ENCODE assay signal across 1 cellular context in the genomic region with DNA sequence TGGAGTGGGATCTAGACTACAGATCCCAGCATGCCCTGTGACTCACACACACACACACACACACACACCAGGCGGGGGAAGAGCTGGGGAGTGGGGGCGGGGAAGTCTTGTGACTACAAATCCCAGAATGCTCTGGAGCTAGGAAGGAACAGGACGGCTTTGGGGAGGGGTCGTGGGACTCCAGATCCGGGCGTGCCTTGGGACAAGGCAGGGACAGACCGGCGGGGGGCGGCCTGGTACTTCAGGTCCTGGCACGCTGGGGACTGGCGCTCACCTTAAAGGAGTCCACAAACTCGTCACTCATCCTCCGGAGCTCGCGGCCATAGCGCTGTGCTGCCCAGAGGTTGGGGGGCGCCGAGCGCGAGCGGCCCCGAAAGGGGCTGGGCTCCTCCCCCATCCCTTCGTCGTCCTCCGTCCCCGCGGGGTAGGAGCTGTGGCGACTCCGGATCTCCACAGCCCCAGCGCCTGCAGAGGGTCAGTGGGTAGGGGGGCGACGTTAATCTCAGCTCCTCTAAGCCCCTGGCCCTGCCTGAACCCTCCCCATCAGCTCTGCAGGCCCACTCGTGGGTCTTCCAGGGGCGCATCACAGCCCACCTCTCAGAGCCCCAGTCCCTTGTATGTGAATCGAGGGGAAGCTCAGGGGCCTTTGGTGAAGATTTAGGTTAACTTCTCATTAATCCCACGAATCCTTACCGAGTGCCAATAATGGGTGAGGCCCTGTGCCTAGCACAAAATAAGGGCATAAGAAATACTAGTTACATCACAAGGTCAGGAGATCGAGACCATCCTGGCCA.
TF ChIP-seq lines count a peak whose summit lies in the region.

No MANE protein-coding gene starts in this region.

TF ChIP-seq in K562, 482 proteins besides CTCF, POLR2A, EP300 and RAD21 (continued from another document and continues in another):
- TF ChIP-seq, protein P1, sequence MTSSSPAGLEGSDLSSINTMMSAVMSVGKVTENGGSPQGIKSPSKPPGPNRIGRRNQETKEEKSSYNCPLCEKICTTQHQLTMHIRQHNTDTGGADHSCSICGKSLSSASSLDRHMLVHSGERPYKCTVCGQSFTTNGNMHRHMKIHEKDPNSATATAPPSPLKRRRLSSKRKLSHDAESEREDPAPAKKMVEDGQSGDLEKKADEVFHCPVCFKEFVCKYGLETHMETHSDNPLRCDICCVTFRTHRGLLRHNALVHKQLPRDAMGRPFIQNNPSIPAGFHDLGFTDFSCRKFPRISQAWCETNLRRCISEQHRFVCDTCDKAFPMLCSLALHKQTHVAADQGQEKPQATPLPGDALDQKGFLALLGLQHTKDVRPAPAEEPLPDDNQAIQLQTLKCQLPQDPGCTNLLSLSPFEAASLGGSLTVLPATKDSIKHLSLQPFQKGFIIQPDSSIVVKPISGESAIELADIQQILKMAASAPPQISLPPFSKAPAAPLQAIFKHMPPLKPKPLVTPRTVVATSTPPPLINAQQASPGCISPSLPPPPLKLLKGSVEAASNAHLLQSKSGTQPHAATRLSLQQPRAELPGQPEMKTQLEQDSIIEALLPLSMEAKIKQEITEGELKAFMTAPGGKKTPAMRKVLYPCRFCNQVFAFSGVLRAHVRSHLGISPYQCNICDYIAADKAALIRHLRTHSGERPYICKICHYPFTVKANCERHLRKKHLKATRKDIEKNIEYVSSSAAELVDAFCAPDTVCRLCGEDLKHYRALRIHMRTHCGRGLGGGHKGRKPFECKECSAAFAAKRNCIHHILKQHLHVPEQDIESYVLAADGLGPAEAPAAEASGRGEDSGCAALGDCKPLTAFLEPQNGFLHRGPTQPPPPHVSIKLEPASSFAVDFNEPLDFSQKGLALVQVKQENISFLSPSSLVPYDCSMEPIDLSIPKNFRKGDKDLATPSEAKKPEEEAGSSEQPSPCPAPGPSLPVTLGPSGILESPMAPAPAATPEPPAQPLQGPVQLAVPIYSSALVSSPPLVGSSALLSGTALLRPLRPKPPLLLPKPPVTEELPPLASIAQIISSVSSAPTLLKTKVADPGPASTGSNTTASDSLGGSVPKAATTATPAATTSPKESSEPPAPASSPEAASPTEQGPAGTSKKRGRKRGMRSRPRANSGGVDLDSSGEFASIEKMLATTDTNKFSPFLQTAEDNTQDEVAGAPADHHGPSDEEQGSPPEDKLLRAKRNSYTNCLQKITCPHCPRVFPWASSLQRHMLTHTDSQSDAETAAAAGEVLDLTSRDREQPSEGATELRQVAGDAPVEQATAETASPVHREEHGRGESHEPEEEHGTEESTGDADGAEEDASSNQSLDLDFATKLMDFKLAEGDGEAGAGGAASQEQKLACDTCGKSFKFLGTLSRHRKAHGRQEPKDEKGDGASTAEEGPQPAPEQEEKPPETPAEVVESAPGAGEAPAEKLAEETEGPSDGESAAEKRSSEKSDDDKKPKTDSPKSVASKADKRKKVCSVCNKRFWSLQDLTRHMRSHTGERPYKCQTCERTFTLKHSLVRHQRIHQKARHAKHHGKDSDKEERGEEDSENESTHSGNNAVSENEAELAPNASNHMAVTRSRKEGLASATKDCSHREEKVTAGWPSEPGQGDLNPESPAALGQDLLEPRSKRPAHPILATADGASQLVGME (CRISPR knock-in tag; IDR thresholded peaks at IDR 0.05), result 0 out of 2 replicates have a peak, but pooled peaks have one; percentile 46
- no peak for TF ChIP-seq PCBP2 (IDR thresholded peaks at IDR 0.05; ENCODE audit: low read depth, low read length, poor library complexity, severe bottlenecking)
- TF ChIP-seq, protein P2, sequence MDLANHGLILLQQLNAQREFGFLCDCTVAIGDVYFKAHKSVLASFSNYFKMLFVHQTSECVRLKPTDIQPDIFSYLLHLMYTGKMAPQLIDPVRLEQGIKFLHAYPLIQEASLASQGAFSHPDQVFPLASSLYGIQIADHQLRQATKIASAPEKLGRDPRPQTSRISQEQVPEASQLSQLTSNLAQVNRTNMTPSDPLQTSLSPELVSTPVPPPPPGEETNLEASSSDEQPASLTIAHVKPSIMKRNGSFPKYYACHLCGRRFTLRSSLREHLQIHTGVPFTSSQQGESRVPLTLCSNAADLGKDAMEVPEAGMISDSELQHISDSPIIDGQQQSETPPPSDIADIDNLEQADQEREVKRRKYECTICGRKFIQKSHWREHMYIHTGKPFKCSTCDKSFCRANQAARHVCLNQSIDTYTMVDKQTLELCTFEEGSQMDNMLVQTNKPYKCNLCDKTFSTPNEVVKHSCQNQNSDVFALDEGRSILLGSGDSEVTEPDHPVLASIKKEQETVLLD (IDR thresholded peaks at IDR 0.05), result no peak
- TF ChIP-seq BRD4 (IDR thresholded peaks at IDR 0.05), result no peak
- peak; percentile 42 for TF ChIP-seq MYC (IDR thresholded peaks at IDR 0.05; ENCODE audit: low read depth, low read length)
- peak; percentile 60; the same call in 1 of the 2 replicates for TF ChIP-seq MYC (CRISPR knock-in tag; IDR thresholded peaks at IDR 0.05; ENCODE audit: borderline replicate concordance, low read depth)
- no peak for TF ChIP-seq ZNF274 (IDR thresholded peaks at IDR 0.05; ENCODE audit: borderline replicate concordance, low read depth, low read length)
- TF ChIP-seq, protein P3, sequence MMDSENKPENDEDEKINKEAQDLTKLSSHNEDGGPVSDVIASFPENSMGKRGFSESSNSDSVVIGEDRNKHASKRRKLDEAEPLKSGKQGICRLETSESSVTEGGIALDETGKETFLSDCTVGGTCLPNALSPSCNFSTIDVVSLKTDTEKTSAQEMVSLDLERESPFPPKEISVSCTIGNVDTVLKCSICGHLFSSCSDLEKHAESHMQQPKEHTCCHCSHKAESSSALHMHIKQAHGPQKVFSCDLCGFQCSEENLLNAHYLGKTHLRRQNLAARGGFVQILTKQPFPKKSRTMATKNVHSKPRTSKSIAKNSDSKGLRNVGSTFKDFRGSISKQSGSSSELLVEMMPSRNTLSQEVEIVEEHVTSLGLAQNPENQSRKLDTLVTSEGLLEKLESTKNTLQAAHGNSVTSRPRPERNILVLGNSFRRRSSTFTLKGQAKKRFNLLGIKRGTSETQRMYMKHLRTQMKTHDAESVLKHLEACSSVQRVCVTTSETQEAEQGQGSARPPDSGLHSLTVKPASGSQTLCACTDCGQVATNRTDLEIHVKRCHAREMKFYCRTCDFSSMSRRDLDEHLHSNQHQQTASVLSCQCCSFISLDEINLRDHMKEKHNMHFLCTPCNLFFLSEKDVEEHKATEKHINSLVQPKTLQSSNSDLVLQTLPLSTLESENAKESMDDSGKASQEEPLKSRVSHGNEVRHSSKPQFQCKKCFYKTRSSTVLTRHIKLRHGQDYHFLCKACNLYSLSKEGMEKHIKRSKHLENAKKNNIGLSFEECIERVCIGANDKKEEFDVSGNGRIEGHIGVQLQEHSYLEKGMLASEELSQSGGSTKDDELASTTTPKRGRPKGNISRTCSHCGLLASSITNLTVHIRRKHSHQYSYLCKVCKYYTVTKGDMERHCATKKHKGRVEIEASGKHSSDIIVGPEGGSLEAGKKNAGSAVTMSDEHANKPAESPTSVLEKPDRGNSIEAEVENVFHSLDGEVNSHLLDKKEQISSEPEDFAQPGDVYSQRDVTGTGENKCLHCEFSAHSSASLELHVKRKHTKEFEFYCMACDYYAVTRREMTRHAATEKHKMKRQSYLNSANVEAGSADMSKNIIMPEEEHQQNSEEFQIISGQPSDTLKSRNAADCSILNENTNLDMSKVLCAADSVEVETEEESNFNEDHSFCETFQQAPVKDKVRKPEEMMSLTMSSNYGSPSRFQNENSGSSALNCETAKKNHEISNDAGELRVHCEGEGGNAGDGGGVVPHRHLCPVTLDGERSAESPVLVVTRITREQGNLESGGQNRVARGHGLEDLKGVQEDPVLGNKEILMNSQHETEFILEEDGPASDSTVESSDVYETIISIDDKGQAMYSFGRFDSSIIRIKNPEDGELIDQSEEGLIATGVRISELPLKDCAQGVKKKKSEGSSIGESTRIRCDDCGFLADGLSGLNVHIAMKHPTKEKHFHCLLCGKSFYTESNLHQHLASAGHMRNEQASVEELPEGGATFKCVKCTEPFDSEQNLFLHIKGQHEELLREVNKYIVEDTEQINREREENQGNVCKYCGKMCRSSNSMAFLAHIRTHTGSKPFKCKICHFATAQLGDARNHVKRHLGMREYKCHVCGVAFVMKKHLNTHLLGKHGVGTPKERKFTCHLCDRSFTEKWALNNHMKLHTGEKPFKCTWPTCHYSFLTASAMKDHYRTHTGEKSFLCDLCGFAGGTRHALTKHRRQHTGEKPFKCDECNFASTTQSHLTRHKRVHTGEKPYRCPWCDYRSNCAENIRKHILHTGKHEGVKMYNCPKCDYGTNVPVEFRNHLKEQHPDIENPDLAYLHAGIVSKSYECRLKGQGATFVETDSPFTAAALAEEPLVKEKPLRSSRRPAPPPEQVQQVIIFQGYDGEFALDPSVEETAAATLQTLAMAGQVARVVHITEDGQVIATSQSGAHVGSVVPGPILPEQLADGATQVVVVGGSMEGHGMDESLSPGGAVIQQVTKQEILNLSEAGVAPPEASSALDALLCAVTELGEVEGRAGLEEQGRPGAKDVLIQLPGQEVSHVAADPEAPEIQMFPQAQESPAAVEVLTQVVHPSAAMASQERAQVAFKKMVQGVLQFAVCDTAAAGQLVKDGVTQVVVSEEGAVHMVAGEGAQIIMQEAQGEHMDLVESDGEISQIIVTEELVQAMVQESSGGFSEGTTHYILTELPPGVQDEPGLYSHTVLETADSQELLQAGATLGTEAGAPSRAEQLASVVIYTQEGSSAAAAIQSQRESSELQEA (IDR thresholded peaks at IDR 0.05; ENCODE audit: low read depth), result no peak
- TF ChIP-seq YY1 (IDR thresholded peaks at IDR 0.05; ENCODE audit: borderline replicate concordance in 1 of 3, control insufficient read depth in 1 of 3, extremely low read depth in 1 of 3, insufficient read depth in 3 of 3, insufficient read length in 1 of 3, insufficient replicate concordance in 2 of 3, low read depth in 1 of 3, low read length in 2 of 3), result peak in 2 of 3 experiments; percentile 48 to 62
- no peak for TF ChIP-seq ATF1 (CRISPR knock-in tag; IDR thresholded peaks at IDR 0.05)
- TF ChIP-seq ATF1 (tag; IDR thresholded peaks at IDR 0.05), result peak; percentile 59
- TF ChIP-seq WHSC1 (IDR thresholded peaks at IDR 0.05; ENCODE audit: low read length), result no peak
- TF ChIP-seq ZNF184 (CRISPR knock-in tag; IDR thresholded peaks at IDR 0.05), result no peak
- no peak for TF ChIP-seq U2AF1 (optimal IDR thresholded peaks at IDR 0.05; ENCODE audit: low read depth, low read length)
- TF ChIP-seq, protein P4, sequence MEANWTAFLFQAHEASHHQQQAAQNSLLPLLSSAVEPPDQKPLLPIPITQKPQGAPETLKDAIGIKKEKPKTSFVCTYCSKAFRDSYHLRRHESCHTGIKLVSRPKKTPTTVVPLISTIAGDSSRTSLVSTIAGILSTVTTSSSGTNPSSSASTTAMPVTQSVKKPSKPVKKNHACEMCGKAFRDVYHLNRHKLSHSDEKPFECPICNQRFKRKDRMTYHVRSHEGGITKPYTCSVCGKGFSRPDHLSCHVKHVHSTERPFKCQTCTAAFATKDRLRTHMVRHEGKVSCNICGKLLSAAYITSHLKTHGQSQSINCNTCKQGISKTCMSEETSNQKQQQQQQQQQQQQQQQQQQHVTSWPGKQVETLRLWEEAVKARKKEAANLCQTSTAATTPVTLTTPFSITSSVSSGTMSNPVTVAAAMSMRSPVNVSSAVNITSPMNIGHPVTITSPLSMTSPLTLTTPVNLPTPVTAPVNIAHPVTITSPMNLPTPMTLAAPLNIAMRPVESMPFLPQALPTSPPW (CRISPR knock-in tag; IDR thresholded peaks at IDR 0.05), result peak; percentile 88
- no peak for TF ChIP-seq ILF3 (IDR thresholded peaks at IDR 0.05; ENCODE audit: borderline replicate concordance)
- TF ChIP-seq TCF3 (CRISPR knock-in tag; IDR thresholded peaks at IDR 0.05), result no peak
- TF ChIP-seq, protein P5, sequence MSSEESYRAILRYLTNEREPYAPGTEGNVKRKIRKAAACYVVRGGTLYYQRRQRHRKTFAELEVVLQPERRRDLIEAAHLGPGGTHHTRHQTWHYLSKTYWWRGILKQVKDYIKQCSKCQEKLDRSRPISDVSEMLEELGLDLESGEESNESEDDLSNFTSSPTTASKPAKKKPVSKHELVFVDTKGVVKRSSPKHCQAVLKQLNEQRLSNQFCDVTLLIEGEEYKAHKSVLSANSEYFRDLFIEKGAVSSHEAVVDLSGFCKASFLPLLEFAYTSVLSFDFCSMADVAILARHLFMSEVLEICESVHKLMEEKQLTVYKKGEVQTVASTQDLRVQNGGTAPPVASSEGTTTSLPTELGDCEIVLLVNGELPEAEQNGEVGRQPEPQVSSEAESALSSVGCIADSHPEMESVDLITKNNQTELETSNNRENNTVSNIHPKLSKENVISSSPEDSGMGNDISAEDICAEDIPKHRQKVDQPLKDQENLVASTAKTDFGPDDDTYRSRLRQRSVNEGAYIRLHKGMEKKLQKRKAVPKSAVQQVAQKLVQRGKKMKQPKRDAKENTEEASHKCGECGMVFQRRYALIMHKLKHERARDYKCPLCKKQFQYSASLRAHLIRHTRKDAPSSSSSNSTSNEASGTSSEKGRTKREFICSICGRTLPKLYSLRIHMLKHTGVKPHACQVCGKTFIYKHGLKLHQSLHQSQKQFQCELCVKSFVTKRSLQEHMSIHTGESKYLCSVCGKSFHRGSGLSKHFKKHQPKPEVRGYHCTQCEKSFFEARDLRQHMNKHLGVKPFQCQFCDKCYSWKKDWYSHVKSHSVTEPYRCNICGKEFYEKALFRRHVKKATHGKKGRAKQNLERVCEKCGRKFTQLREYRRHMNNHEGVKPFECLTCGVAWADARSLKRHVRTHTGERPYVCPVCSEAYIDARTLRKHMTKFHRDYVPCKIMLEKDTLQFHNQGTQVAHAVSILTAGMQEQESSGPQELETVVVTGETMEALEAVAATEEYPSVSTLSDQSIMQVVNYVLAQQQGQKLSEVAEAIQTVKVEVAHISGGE (CRISPR knock-in tag; IDR thresholded peaks at IDR 0.05), result peak in 1 of 3 experiments; percentile 79; a peak in 1 of 6 replicates
- no peak for TF ChIP-seq EZH2 (IDR thresholded peaks at IDR 0.05; ENCODE audit: borderline replicate concordance, low read depth, low read length)
- no peak for TF ChIP-seq SPI1 (IDR thresholded peaks at IDR 0.05; ENCODE audit: borderline replicate concordance, low read depth, low read length)
- TF ChIP-seq ZNF764 (CRISPR knock-in tag; IDR thresholded peaks at IDR 0.05; ENCODE audit: low read depth), result no peak
- TF ChIP-seq ZFP1 (CRISPR knock-in tag; IDR thresholded peaks at IDR 0.05), result 0 out of 2 replicates have a peak, but pooled peaks have one; percentile 33
- TF ChIP-seq ZNF347 (CRISPR knock-in tag; IDR thresholded peaks at IDR 0.05; ENCODE audit: low read depth), result no peak
- TF ChIP-seq, protein P6, sequence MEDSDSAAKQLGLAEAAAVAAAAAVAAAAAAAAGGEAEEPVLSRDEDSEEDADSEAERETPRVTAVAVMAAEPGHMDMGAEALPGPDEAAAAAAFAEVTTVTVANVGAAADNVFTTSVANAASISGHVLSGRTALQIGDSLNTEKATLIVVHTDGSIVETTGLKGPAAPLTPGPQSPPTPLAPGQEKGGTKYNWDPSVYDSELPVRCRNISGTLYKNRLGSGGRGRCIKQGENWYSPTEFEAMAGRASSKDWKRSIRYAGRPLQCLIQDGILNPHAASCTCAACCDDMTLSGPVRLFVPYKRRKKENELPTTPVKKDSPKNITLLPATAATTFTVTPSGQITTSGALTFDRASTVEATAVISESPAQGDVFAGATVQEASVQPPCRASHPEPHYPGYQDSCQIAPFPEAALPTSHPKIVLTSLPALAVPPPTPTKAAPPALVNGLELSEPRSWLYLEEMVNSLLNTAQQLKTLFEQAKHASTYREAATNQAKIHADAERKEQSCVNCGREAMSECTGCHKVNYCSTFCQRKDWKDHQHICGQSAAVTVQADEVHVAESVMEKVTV (CRISPR knock-in tag; IDR thresholded peaks at IDR 0.05), result peak; percentile 61
- TF ChIP-seq MCM5 (IDR thresholded peaks at IDR 0.05; ENCODE audit: low read depth), result no peak
- TF ChIP-seq TARDBP (IDR thresholded peaks at IDR 0.05), result no peak
- TF ChIP-seq NR4A1 (CRISPR knock-in tag; IDR thresholded peaks at IDR 0.05), result no peak
- TF ChIP-seq NR4A1 (tag; IDR thresholded peaks at IDR 0.05), result peak; percentile 33; the same call in 1 of the 2 replicates
- peak; percentile 73; the same call in 1 of the 2 replicates for TF ChIP-seq LCOR (CRISPR knock-in tag; IDR thresholded peaks at IDR 0.05)
- peak in 1 of 2 experiments; percentile 19; a peak in 2 of 4 replicates for TF ChIP-seq NRF1 (conservative IDR thresholded peaks at IDR 0.05 in 1 of 2, IDR thresholded peaks at IDR 0.05 in 1 of 2)
- TF ChIP-seq HDAC6 (IDR thresholded peaks at IDR 0.05; ENCODE audit: low read depth, low read length), result no peak
- no peak for TF ChIP-seq RBM15 (IDR thresholded peaks at IDR 0.05; ENCODE audit: insufficient read depth, low read length)
